ENCODE assay signal across 9 cellular contexts in the genomic region with DNA sequence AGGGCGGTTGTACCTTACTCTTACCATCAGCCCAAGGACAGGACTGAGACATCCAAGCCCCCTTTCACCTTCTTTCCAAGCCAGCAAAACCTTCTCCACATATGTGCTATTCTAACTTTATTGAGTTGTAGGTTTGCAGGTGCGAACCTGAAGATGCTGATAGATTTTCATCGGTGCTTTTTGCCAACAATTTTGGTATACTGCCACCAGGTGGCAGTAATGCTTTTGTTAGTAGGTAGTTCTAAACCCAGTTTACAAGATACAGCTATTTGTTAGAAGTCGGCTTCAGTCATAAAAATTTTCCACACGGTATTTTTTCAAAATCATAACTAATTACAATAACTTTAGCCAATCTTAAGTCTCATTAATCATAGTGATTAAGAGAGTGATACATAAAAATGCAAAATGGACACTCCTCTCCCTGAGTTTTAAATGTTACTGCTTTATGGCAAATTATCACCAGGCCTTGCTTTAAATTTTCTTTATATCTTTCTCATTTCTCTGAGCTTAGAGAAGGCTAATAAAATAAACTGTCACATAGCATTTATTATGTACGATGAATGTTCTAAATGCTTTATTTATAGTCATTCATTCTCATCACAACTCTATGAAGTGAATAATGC.
DNase-seq lines count a peak whose midpoint lies in the region; ATAC-seq and TF ChIP-seq lines count a peak whose summit lies in the region.
"Had no signal": no experiment of that assay in that cellular context is flagged by ENCODE, and none has a peak within 500 bp of the region (broad histone marks: within the 10 kb centered on the region; RNA-seq: fewer than 3 reads in every experiment).

No MANE protein-coding gene starts in this region.

- ATAC-seq in HG03378 (IDR thresholded peaks at IDR 0.05; ENCODE audit: unreplicated experiment): no peak
- ATAC-seq in GM21526 (IDR thresholded peaks at IDR 0.05; ENCODE audit: low FRiP score, unreplicated experiment): no peak
- ATAC-seq: left colon had no signal

- no peak overlapping the region for H3K27ac ChIP-seq in VCaP

- peak; percentile 42 for DNase-seq in stimulated activated CD4-positive, alpha-beta T cell treated with anti-CD3 and anti-CD28 coated beads, Interleukin-15, amount 100 ng/mL, for 24 hours
- DNase-seq in stimulated activated CD4-positive, alpha-beta T cell treated with anti-CD3 and anti-CD28 coated beads, Interleukin-12 subunit alpha, Interleukin-12 subunit beta, amount 100 ng/mL, for 4 hours: no peak
- DNase-seq in NCI-H1048 (lab: John Stamatoyannopoulos, UW): peak; percentile 73
- DNase-seq in foreskin melanocyte: peak; percentile 19
- peak; percentile 41 for DNase-seq in smooth muscle cell of the brain vasculature (ENCODE audit: low read depth, low spot score)

- TF ChIP-seq CTCF in VCaP (conservative IDR thresholded peaks at IDR 0.05): peak; percentile 93
